ENCODE assay signal across 37 cellular contexts in genomic region chr12:56551070-56551469, GRCh38.
"Had no signal": no experiment of that assay in that cellular context is flagged by ENCODE, and none has a peak within 500 bp of the region (broad histone marks: within the 10 kb centered on the region; RNA-seq: fewer than 3 reads in every experiment).

No MANE protein-coding gene starts in this region.

- H3K27me3 Mint-ChIP-seq: activated B cell treated with CpG ODN at 0.5 μM for 24 hours; activated CD4-positive, alpha-beta memory T cell treated with anti-CD3 and anti-CD28 coated beads for 36 hours; activated CD4-positive, alpha-beta T cell treated with anti-CD3 and anti-CD28 coated beads, Interleukin-2, amount 10 ng/mL, durations not matched to agents 24 days and 14 days; activated CD8-positive, alpha-beta T cell treated with anti-CD3 and anti-CD28 coated beads for 36 hours; activated naive CD4-positive, alpha-beta T cell treated with anti-CD3 and anti-CD28 coated beads, Interleukin-2, amount 10 ng/mL, durations not matched to agents 7 days and 5 days; activated naive CD4-positive, alpha-beta T cell treated with anti-CD3 and anti-CD28 coated beads, Interleukin-2, amount 50 U/mL, for 24 hours; activated naive CD8-positive, alpha-beta T cell; activated naive CD8-positive, alpha-beta T cell treated with anti-CD3 and anti-CD28 coated beads, Interleukin-2, amount 10 ng/mL, durations not matched to agents 7 days and 5 days; activated naive CD8-positive, alpha-beta T cell treated with anti-CD3 and anti-CD28 coated beads, Interleukin-2, amount 50 U/mL, for 24 hours; brain; central memory CD8-positive, alpha-beta T cell had no signal

- H3K9me3 ChIP-seq: ascending aorta, colonic mucosa had no signal

- DNase-seq: activated B cell treated with CpG ODN at 0.5 μM for 24 hours; activated CD4-positive, alpha-beta memory T cell treated with anti-CD3 and anti-CD28 coated beads for 36 hours; activated CD4-positive, alpha-beta T cell treated with anti-CD3 and anti-CD28 coated beads for 4 hours; activated CD4-positive, alpha-beta T cell treated with anti-CD3 and anti-CD28 coated beads, Interleukin-2, amount 10 ng/mL, durations not matched to agents 24 days and 14 days; activated CD4-positive, alpha-beta T cell treated with anti-CD3 and anti-CD28 coated beads, Interleukin-2, amount 50 U/mL, for 1 hour; activated CD4-positive, alpha-beta T cell treated with anti-CD3 and anti-CD28 coated beads, Interleukin-2, amount 50 U/mL, for 4 hours; activated CD4-positive, CD25-positive, alpha-beta regulatory T cell treated with anti-CD3 and anti-CD28 coated beads, Interleukin-2, amount 50 U/mL, for 72 hours; activated CD8-positive, alpha-beta T cell treated with anti-CD3 and anti-CD28 coated beads for 36 hours; activated effector memory CD4-positive, alpha-beta T cell treated with Interleukin-2 at 50 U/mL for 16 hours; activated gamma-delta T cell; activated naive CD4-positive, alpha-beta T cell treated with anti-CD3 and anti-CD28 coated beads, Interleukin-2, amount 10 ng/mL, durations not matched to agents 7 days and 5 days; activated naive CD4-positive, alpha-beta T cell treated with Interleukin-2 at 50 U/mL for 16 hours; activated naive CD8-positive, alpha-beta T cell treated with anti-CD3 and anti-CD28 coated beads, Interleukin-2, amount 10 ng/mL, durations not matched to agents 7 days and 5 days; activated naive CD8-positive, alpha-beta T cell treated with anti-CD3 and anti-CD28 coated beads, Interleukin-2, amount 50 U/mL, for 24 hours; activated T-cell treated with anti-CD3 and anti-CD28 coated beads for 4 hours; activated T-cell treated with anti-CD3 and anti-CD28 coated beads, Interleukin-2, amount 50 U/mL, for 1 hour; activated T-cell treated with anti-CD3 and anti-CD28 coated beads, Interleukin-2, amount 50 U/mL, for 4 hours; activated T-cell treated with anti-CD3 and anti-CD28 coated beads, Interleukin-2, amount 50 U/mL, for 72 hours; amygdala; anterior cingulate cortex; caudate nucleus; cerebellar nuclear complex; colonic mucosa; T-helper 9 cell had no signal

- H3K4me3 Mint-ChIP-seq: activated B cell treated with CpG ODN at 0.5 μM for 24 hours; activated CD4-positive, alpha-beta memory T cell treated with anti-CD3 and anti-CD28 coated beads for 36 hours; activated CD4-positive, alpha-beta T cell treated with anti-CD3 and anti-CD28 coated beads, Interleukin-2, amount 10 ng/mL, durations not matched to agents 24 days and 14 days; activated CD8-positive, alpha-beta T cell treated with anti-CD3 and anti-CD28 coated beads for 36 hours; activated naive CD4-positive, alpha-beta T cell treated with anti-CD3 and anti-CD28 coated beads, Interleukin-2, amount 10 ng/mL, durations not matched to agents 7 days and 5 days; activated naive CD4-positive, alpha-beta T cell treated with anti-CD3 and anti-CD28 coated beads, Interleukin-2, amount 50 U/mL, for 24 hours; activated naive CD8-positive, alpha-beta T cell; activated naive CD8-positive, alpha-beta T cell treated with anti-CD3 and anti-CD28 coated beads, Interleukin-2, amount 10 ng/mL, durations not matched to agents 7 days and 5 days; activated naive CD8-positive, alpha-beta T cell treated with anti-CD3 and anti-CD28 coated beads, Interleukin-2, amount 50 U/mL, for 24 hours; activated T-cell treated with anti-CD3 and anti-CD28 coated beads, Interleukin-2, amount 50 U/mL, for 4 hours; activated T-cell treated with anti-CD3 and anti-CD28 coated beads, Interleukin-2, amount 50 U/mL, for 72 hours; activated T-helper 1 cell treated with anti-CD3 and anti-CD28 coated beads, Interleukin-12 subunit alpha, Interleukin-12 subunit beta, Interleukin-2, Interleukin-4 antibody, amounts not matched to agents 30 ng/mL and 10 ng/mL and 1 ng/mL, durations not matched to agents 14 hours and 24 hours and 36 hours; brain; central memory CD8-positive, alpha-beta T cell; T-helper 1 cell treated with Interleukin-12 subunit alpha and Interleukin-12 subunit beta and Interleukin-4 antibody, amounts not matched to agents 30 μg/mL and 1 μg/mL, for 36 hours; T-helper 2 cell treated with Interferon-gamma antibody and Interleukin-4, amounts not matched to agents 5 μg/mL and 100 μg/mL, for 36 hours had no signal

- H3K27me3 ChIP-seq: ascending aorta, cardiac muscle cell, colonic mucosa had no signal

- H3K36me3 ChIP-seq: cardiac muscle cell, colonic mucosa had no signal

- H3K9me3 Mint-ChIP-seq: activated B cell treated with CpG ODN at 0.5 μM for 24 hours; activated CD4-positive, alpha-beta memory T cell treated with anti-CD3 and anti-CD28 coated beads for 36 hours; activated CD4-positive, alpha-beta T cell treated with anti-CD3 and anti-CD28 coated beads, Interleukin-2, amount 10 ng/mL, durations not matched to agents 24 days and 14 days; activated CD8-positive, alpha-beta T cell treated with anti-CD3 and anti-CD28 coated beads for 36 hours; activated naive CD4-positive, alpha-beta T cell treated with anti-CD3 and anti-CD28 coated beads, Interleukin-2, amount 10 ng/mL, durations not matched to agents 7 days and 5 days; activated naive CD4-positive, alpha-beta T cell treated with anti-CD3 and anti-CD28 coated beads, Interleukin-2, amount 50 U/mL, for 24 hours; activated naive CD8-positive, alpha-beta T cell treated with anti-CD3 and anti-CD28 coated beads, Interleukin-2, amount 10 ng/mL, durations not matched to agents 7 days and 5 days; activated naive CD8-positive, alpha-beta T cell treated with anti-CD3 and anti-CD28 coated beads, Interleukin-2, amount 50 U/mL, for 24 hours; activated T-cell treated with anti-CD3 and anti-CD28 coated beads, Interleukin-2, amount 50 U/mL, for 4 hours; activated T-cell treated with anti-CD3 and anti-CD28 coated beads, Interleukin-2, amount 50 U/mL, for 72 hours; activated T-helper 1 cell treated with anti-CD3 and anti-CD28 coated beads, Interleukin-12 subunit alpha, Interleukin-12 subunit beta, Interleukin-2, Interleukin-4 antibody, amounts not matched to agents 30 ng/mL and 10 ng/mL and 1 ng/mL, durations not matched to agents 14 hours and 24 hours and 36 hours; activated T-helper 2 cell treated with anti-CD3 and anti-CD28 coated beads, Interferon-gamma antibody, Interleukin-2, Interleukin-4, amounts not matched to agents 10 μg/mL and 5 μg/mL and 100 μg/mL, durations not matched to agents 14 hours and 24 hours and 36 hours; brain; central memory CD8-positive, alpha-beta T cell; T-helper 1 cell treated with Interleukin-12 subunit alpha and Interleukin-12 subunit beta and Interleukin-4 antibody, amounts not matched to agents 30 μg/mL and 1 μg/mL, for 36 hours; T-helper 2 cell treated with Interferon-gamma antibody and Interleukin-4, amounts not matched to agents 5 μg/mL and 100 μg/mL, for 36 hours had no signal

- H3K36me3 Mint-ChIP-seq: activated CD4-positive, alpha-beta memory T cell treated with anti-CD3 and anti-CD28 coated beads for 36 hours; activated naive CD4-positive, alpha-beta T cell treated with anti-CD3 and anti-CD28 coated beads, Interleukin-2, amount 10 ng/mL, durations not matched to agents 7 days and 5 days; activated naive CD4-positive, alpha-beta T cell treated with anti-CD3 and anti-CD28 coated beads, Interleukin-2, amount 50 U/mL, for 24 hours; activated naive CD8-positive, alpha-beta T cell; activated naive CD8-positive, alpha-beta T cell treated with anti-CD3 and anti-CD28 coated beads, Interleukin-2, amount 10 ng/mL, durations not matched to agents 7 days and 5 days; brain had no signal

- FAIRE-seq: bronchial epithelial cell, TTC549 had no signal

- H3K4me1 Mint-ChIP-seq: activated B cell treated with CpG ODN at 0.5 μM for 24 hours; activated CD4-positive, alpha-beta T cell treated with anti-CD3 and anti-CD28 coated beads, Interleukin-2, amount 10 ng/mL, durations not matched to agents 24 days and 14 days; activated naive CD4-positive, alpha-beta T cell treated with anti-CD3 and anti-CD28 coated beads, Interleukin-2, amount 10 ng/mL, durations not matched to agents 7 days and 5 days; activated naive CD4-positive, alpha-beta T cell treated with anti-CD3 and anti-CD28 coated beads, Interleukin-2, amount 50 U/mL, for 24 hours; activated naive CD8-positive, alpha-beta T cell treated with anti-CD3 and anti-CD28 coated beads, Interleukin-2, amount 10 ng/mL, durations not matched to agents 7 days and 5 days; activated naive CD8-positive, alpha-beta T cell treated with anti-CD3 and anti-CD28 coated beads, Interleukin-2, amount 50 U/mL, for 24 hours; brain; central memory CD8-positive, alpha-beta T cell had no signal

- ATAC-seq: activated CD8-positive, alpha-beta T cell treated with anti-CD3 and anti-CD28 coated beads for 36 hours; activated naive CD8-positive, alpha-beta T cell treated with anti-CD3 and anti-CD28 coated beads, Interleukin-2, amount 50 U/mL, for 24 hours; activated T-cell treated with anti-CD3 and anti-CD28 coated beads, Interleukin-2, amount 50 U/mL, for 4 hours; activated T-cell treated with anti-CD3 and anti-CD28 coated beads, Interleukin-2, amount 50 U/mL, for 72 hours had no signal

- H3K4me3 ChIP-seq: ascending aorta, cardiac muscle cell, colonic mucosa had no signal

- H3K27ac ChIP-seq: ascending aorta, cardiac muscle cell, colonic mucosa, VCaP had no signal

- H3K4me1 ChIP-seq: ascending aorta, colonic mucosa had no signal

- H3K27ac Mint-ChIP-seq: activated B cell treated with CpG ODN at 0.5 μM for 24 hours; activated CD4-positive, alpha-beta memory T cell treated with anti-CD3 and anti-CD28 coated beads for 36 hours; activated CD4-positive, alpha-beta T cell treated with anti-CD3 and anti-CD28 coated beads, Interleukin-2, amount 10 ng/mL, durations not matched to agents 24 days and 14 days; activated CD8-positive, alpha-beta T cell treated with anti-CD3 and anti-CD28 coated beads for 36 hours; activated naive CD4-positive, alpha-beta T cell treated with anti-CD3 and anti-CD28 coated beads, Interleukin-2, amount 10 ng/mL, durations not matched to agents 7 days and 5 days; activated naive CD4-positive, alpha-beta T cell treated with anti-CD3 and anti-CD28 coated beads, Interleukin-2, amount 50 U/mL, for 24 hours; activated naive CD8-positive, alpha-beta T cell; activated naive CD8-positive, alpha-beta T cell treated with anti-CD3 and anti-CD28 coated beads, Interleukin-2, amount 10 ng/mL, durations not matched to agents 7 days and 5 days; activated naive CD8-positive, alpha-beta T cell treated with anti-CD3 and anti-CD28 coated beads, Interleukin-2, amount 50 U/mL, for 24 hours; activated T-cell treated with anti-CD3 and anti-CD28 coated beads, Interleukin-2, amount 50 U/mL, for 72 hours; activated T-helper 1 cell treated with anti-CD3 and anti-CD28 coated beads, Interleukin-12 subunit alpha, Interleukin-12 subunit beta, Interleukin-2, Interleukin-4 antibody, amounts not matched to agents 30 ng/mL and 10 ng/mL and 1 ng/mL, durations not matched to agents 14 hours and 24 hours and 36 hours; activated T-helper 2 cell treated with anti-CD3 and anti-CD28 coated beads, Interferon-gamma antibody, Interleukin-2, Interleukin-4, amounts not matched to agents 10 μg/mL and 5 μg/mL and 100 μg/mL, durations not matched to agents 14 hours and 24 hours and 36 hours; brain; T-helper 1 cell treated with Interleukin-12 subunit alpha and Interleukin-12 subunit beta and Interleukin-4 antibody, amounts not matched to agents 30 μg/mL and 1 μg/mL, for 36 hours; T-helper 2 cell treated with Interferon-gamma antibody and Interleukin-4, amounts not matched to agents 5 μg/mL and 100 μg/mL, for 36 hours had no signal
